ENCODE assay signal across 16 cellular contexts in the genomic region with DNA sequence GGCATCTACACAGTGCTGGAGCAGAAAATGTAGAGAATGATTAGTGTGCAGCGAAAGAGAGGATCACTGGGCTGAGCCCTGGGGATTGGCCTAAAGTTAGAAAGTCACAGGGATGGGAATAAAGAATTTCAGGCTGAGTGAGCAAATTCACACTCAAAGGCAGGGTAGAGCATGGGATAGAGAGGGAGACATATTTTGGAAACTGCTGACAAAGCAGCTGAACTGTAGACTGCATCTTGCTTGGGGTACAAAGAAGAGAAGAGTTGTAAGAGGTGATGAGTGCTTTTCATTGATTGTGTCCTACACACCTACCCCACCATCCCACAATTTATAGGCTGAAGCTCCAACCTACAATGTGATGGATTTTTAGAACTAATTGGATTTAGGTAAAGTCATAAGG.
A peak's percentile ranks its signal among the peaks of the same experiment; 100 is the strongest.
DNase-seq lines count a peak whose midpoint lies in the region; ATAC-seq and TF ChIP-seq lines count a peak whose summit lies in the region.
"Had no signal": no experiment of that assay in that cellular context is flagged by ENCODE, and none has a peak within 500 bp of the region (broad histone marks: within the 10 kb centered on the region; RNA-seq: fewer than 3 reads in every experiment).

No MANE protein-coding gene starts in this region.

- H3K27me3 ChIP-seq in IMR-90 (ENCODE audit: control insufficient read depth, insufficient read depth, low read length), result no peaks in the 10 kb centered on the region
- no peaks in the 10 kb centered on the region for H3K27me3 ChIP-seq in neuronal stem cell (ENCODE audit: control insufficient read depth in 3 of 3, insufficient read depth in 3 of 3, low read depth in 1 of 3, low read length in 3 of 3)
- H3K27me3 ChIP-seq: BLaER1 had no signal

- H3K14ac ChIP-seq in IMR-90 (replicated peaks; ENCODE audit: low read depth, low read length), result no peak overlapping the region
- no peak overlapping the region for H3K14ac ChIP-seq in neuronal stem cell (ENCODE audit: low read length)

- dilution Hi-C loops in IMR-90 (cut with HindIII; ENCODE audit: low sequenced_read_pairs, unreplicated experiment), result no loop called here

- H2AFZ ChIP-seq in IMR-90 (replicated peaks; ENCODE audit: low read length, poor library complexity), result no peak overlapping the region
- peak overlapping the region; percentile 21 for H2AFZ ChIP-seq in neuronal stem cell (ENCODE audit: low read length)
- H2AFZ ChIP-seq: GM23338 had no signal

- POLR2A ChIA-PET in IMR-90 (lab: Charles Lee; ENCODE audit: unreplicated experiment), result no interaction called here

- H2BK12ac ChIP-seq in neuronal stem cell (ENCODE audit: low read length), result no peak overlapping the region

- H3K4ac ChIP-seq in IMR-90 (ENCODE audit: low read depth, low read length) (no peak overlapping the region), neuronal stem cell (ENCODE audit: low read length) (no peak overlapping the region)

- H3K36me3 ChIP-seq in IMR-90 (ENCODE audit: control insufficient read depth, insufficient read depth, low read length) (no peaks in the 10 kb centered on the region), SK-N-MC (ENCODE audit: insufficient read depth, low read length) (no peaks in the 10 kb centered on the region), neuronal stem cell (replicated peaks in 1 of 2; ENCODE audit: control insufficient read depth in 2 of 2, insufficient read depth in 2 of 2, low read length in 2 of 2) (no peaks in the 10 kb centered on the region)
- H3K36me3 ChIP-seq: BLaER1, HAP-1 had no signal

- H3K79me1 ChIP-seq in IMR-90 (ENCODE audit: low read depth in 1 of 2, low read length in 2 of 2) (no peaks in the 10 kb centered on the region), neuronal stem cell (ENCODE audit: low read depth, low read length) (no peaks in the 10 kb centered on the region)

- 50% methylated on average over 1 of the region's 1 CpG; no CpG with 5 or more reads in 1 of the 2 experiments for WGBS in IMR-90 (ENCODE audit: extremely low coverage in 2 of 2, insufficient read length in 1 of 2), 2 experiments
- WGBS in neuronal stem cell (ENCODE audit: extremely low coverage in 2 of 2, insufficient read length in 2 of 2, insufficient replicate concordance in 1 of 2), 2 donors, result no CpG with 5 or more reads among the region's 1 CpG

- TF ChIP-seq CTCF in IMR-90 (conservative IDR thresholded peaks at IDR 0.05; ENCODE audit: low read depth, low read length) (no peak), foreskin fibroblast (IDR thresholded peaks at IDR 0.05; ENCODE audit: low read depth, low read length) (no peak)

- H3K4me1 ChIP-seq in IMR-90 (ENCODE audit: control insufficient read depth, insufficient read depth, low read length) (no peaks in the 10 kb centered on the region), neuronal stem cell (ENCODE audit: control insufficient read depth in 2 of 2, insufficient read depth in 1 of 2, low read depth in 1 of 2, low read length in 2 of 2) (no peaks in the 10 kb centered on the region)
- H3K4me1 ChIP-seq: BLaER1, Caco-2, HAP-1 had no signal

- H3K9me1 ChIP-seq in IMR-90 (ENCODE audit: insufficient read depth, low read length), result no peaks in the 10 kb centered on the region

- no peak overlapping the region for H4K8ac ChIP-seq in IMR-90 (ENCODE audit: low read depth in 2 of 2, low read length in 2 of 2)
- H4K8ac ChIP-seq in neuronal stem cell (ENCODE audit: low read depth, low read length), result no peak overlapping the region

- H2AK5ac ChIP-seq in IMR-90 (ENCODE audit: low read depth, low read length) (no peak overlapping the region), neuronal stem cell (ENCODE audit: low read depth, low read length) (no peak overlapping the region)

- H2BK5ac ChIP-seq in IMR-90 (ENCODE audit: low read depth, low read length, poor library complexity, severe bottlenecking), result no peak overlapping the region
- no peak overlapping the region for H2BK5ac ChIP-seq in neuronal stem cell (ENCODE audit: low read length)

- DNase-seq in IMR-90 (no peak), SK-N-MC (ENCODE audit: low read depth, low spot score) (no peak), neuronal stem cell (ENCODE audit: low spot score) (no peak), HuH-7.5 (ENCODE audit: low spot score) (no peak), foreskin fibroblast (no peak)
- DNase-seq: Caco-2; CD4-positive, CD25-positive, alpha-beta regulatory T cell; CD8-positive, alpha-beta T cell; DMS153; DND-41; HFFc6 had no signal

- H4K91ac ChIP-seq in IMR-90 (ENCODE audit: insufficient read depth, low read depth, low read length) (no peak overlapping the region), neuronal stem cell (ENCODE audit: low read depth, low read length, poor library complexity) (no peak overlapping the region)

- no peak overlapping the region for H3K18ac ChIP-seq in IMR-90 (ENCODE audit: low read depth, low read length)
- H3K18ac ChIP-seq in neuronal stem cell (ENCODE audit: low read length), result no peak overlapping the region

- H3K27ac ChIP-seq in IMR-90 (ENCODE audit: insufficient read depth, low read length) (no peak overlapping the region), SK-N-MC (peak overlapping the region; percentile 91), neuronal stem cell (replicated peaks; ENCODE audit: low read length) (no peak overlapping the region)
- H3K27ac ChIP-seq: BLaER1, C4-2B had no signal

- no peak for TF ChIP-seq RAD21 in IMR-90 (IDR thresholded peaks at IDR 0.05; ENCODE audit: low read length)

- no peak overlapping the region for H3K56ac ChIP-seq in IMR-90 (ENCODE audit: extremely low read depth, insufficient read depth, low read length)

- no peak overlapping the region for H3K4me2 ChIP-seq in IMR-90 (ENCODE audit: low read depth, low read length)
- H3K4me2 ChIP-seq in neuronal stem cell (ENCODE audit: insufficient read depth, low read length, poor library complexity, severe bottlenecking), result no peak overlapping the region
- H3K4me2 ChIP-seq: BLaER1, GM23338 had no signal

- intact Hi-C loops in IMR-90 (cut with micrococcal nuclease), result loop anchor here (5.0 to 10.0 kb wide), 2 partner anchors 1180 to 1827 kb away; no protein-coding TSS in a partner anchor

- H4K20me1 ChIP-seq in IMR-90 (ENCODE audit: insufficient read depth, low read length), result no peaks in the 10 kb centered on the region
- H4K20me1 ChIP-seq: BLaER1 had no signal

- no peak for ATAC-seq in IMR-90 (ENCODE audit: low read depth)
- ATAC-seq in GM21723 (IDR thresholded peaks at IDR 0.05; ENCODE audit: unreplicated experiment), result no peak
- ATAC-seq: CD8-positive, alpha-beta T cell; GM23338 had no signal

- H2AK9ac ChIP-seq in IMR-90 (replicated peaks; ENCODE audit: low read depth, low read length, poor library complexity), result no peak overlapping the region

- H4K5ac ChIP-seq in IMR-90 (ENCODE audit: low read depth, low read length), result no peak overlapping the region

- H2BK120ac ChIP-seq in IMR-90 (ENCODE audit: low read depth, low read length) (no peak overlapping the region), neuronal stem cell (ENCODE audit: low read depth, low read length) (no peak overlapping the region)

- no TSS peak for BruUV-seq in IMR-90 (replicated peaks; lab: Mats Ljungman, UMichigan)

- CTCF ChIA-PET in IMR-90 (lab: Yijun Ruan, JAX), result interaction anchor here (2.2 kb wide), 1 partner anchor 1096 kb away, joined by 14 read pairs; no protein-coding TSS in a partner anchor

- H2BK20ac ChIP-seq in IMR-90 (ENCODE audit: low read depth, low read length), result no peak overlapping the region

- H3K9ac ChIP-seq in IMR-90 (ENCODE audit: low read depth, low read length) (no peak overlapping the region), SK-N-MC (ENCODE audit: insufficient read length) (no peak overlapping the region), neuronal stem cell (ENCODE audit: low read depth, low read length, poor library complexity) (no peak overlapping the region)
- H3K9ac ChIP-seq: BLaER1 had no signal

- H3K4me3 ChIP-seq in IMR-90 (ENCODE audit: insufficient read depth, low read depth, low read length), result no peak overlapping the region
- no peak overlapping the region for H3K4me3 ChIP-seq in SK-N-MC
- H3K4me3 ChIP-seq in neuronal stem cell (ENCODE audit: low read length in 2 of 2), result no peak overlapping the region
- H3K4me3 ChIP-seq in foreskin fibroblast (ENCODE audit: low read depth in 1 of 2, low read length in 2 of 2), result no peak overlapping the region
- H3K4me3 ChIP-seq: BLaER1, GM23338, HAP-1 had no signal

- no peak overlapping the region for H2BK15ac ChIP-seq in IMR-90 (ENCODE audit: low read depth, low read length)
- no peak overlapping the region for H2BK15ac ChIP-seq in neuronal stem cell (ENCODE audit: low read length)

- H3K23ac ChIP-seq in IMR-90 (ENCODE audit: low read depth, low read length) (no peak overlapping the region), neuronal stem cell (ENCODE audit: low read depth, low read length, poor library complexity) (no peak overlapping the region)

- no peaks in the 10 kb centered on the region for H3K9me3 ChIP-seq in IMR-90 (ENCODE audit: control insufficient read depth, insufficient read depth, low read length)
- H3K9me3 ChIP-seq in SK-N-MC (ENCODE audit: low read depth, low read length), result no peaks in the 10 kb centered on the region
- H3K9me3 ChIP-seq in neuronal stem cell (replicated peaks in 1 of 2; ENCODE audit: control insufficient read depth in 2 of 2, insufficient read depth in 1 of 2, low read depth in 1 of 2, low read length in 2 of 2), result no peaks in the 10 kb centered on the region
- H3K9me3 ChIP-seq: Caco-2, HAP-1 had no signal

- in situ Hi-C loops in IMR-90 (cut with MboI; ENCODE audit: low sequenced_read_pairs), result loop anchor here (25.0 kb wide), 1 partner anchor 1825 kb away; no protein-coding TSS in a partner anchor

- no peak for TF ChIP-seq POLR2A in IMR-90 (IDR thresholded peaks at IDR 0.05; ENCODE audit: low read depth, low read length)

TF ChIP-seq in IMR-90, 13 proteins besides CTCF, POLR2A, EP300 and RAD21:
- TF ChIP-seq CEBPB (IDR thresholded peaks at IDR 0.05; ENCODE audit: low read depth, low read length) (no peak), FOS (IDR thresholded peaks at IDR 0.05; ENCODE audit: low read depth, low read length) (no peak), MXI1 (IDR thresholded peaks at IDR 0.05; ENCODE audit: borderline replicate concordance, low read depth, low read length) (no peak), MAZ (IDR thresholded peaks at IDR 0.05; ENCODE audit: borderline replicate concordance, low read depth, low read length) (no peak), MAFK (IDR thresholded peaks at IDR 0.05; ENCODE audit: low read depth, low read length) (0 out of 2 replicates have a peak, but pooled peaks have one; percentile 14), CHD1 (IDR thresholded peaks at IDR 0.05; ENCODE audit: low read depth, low read length) (no peak)
- TF ChIP-seq, protein P1, sequence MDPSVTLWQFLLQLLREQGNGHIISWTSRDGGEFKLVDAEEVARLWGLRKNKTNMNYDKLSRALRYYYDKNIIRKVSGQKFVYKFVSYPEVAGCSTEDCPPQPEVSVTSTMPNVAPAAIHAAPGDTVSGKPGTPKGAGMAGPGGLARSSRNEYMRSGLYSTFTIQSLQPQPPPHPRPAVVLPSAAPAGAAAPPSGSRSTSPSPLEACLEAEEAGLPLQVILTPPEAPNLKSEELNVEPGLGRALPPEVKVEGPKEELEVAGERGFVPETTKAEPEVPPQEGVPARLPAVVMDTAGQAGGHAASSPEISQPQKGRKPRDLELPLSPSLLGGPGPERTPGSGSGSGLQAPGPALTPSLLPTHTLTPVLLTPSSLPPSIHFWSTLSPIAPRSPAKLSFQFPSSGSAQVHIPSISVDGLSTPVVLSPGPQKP (IDR thresholded peaks at IDR 0.05; ENCODE audit: borderline replicate concordance, low read depth, low read length), result no peak
